In the genomic region with DNA sequence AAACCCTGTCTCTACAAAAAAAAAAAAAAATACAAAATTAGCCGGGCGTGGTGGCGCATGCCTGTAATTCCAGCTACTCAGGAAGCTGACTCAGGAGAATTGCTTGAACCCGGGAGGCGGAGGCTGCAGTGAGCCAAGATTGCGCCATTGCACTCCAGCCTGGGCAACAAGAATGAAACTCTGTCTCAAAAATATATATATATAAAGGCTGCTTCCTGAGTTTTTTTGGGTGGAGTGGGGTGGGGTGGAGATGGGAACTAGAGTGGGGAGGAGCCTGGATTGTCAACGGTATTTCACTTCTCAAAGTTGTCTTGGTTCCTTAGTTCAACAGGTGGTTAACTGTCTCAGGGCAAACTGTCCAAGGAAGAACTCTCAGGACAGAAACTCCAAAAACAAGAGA, we compare ENCODE assay signal across 7 cellular contexts. TPM values are rescaled to one million over a fixed set of nuclear protein-coding genes. Genes with fewer than 3 reads are reported as not detected.
DNase-seq lines count a peak whose midpoint lies in the region; ATAC-seq and TF ChIP-seq lines count a peak whose summit lies in the region.
"Not testable (repeated sequence)": the region's sequence is repeated elsewhere in the genome, so short reads cannot be mapped to it uniquely, and the experiment has no call there.

No MANE protein-coding gene starts in this region.

- H3K27me3 Mint-ChIP-seq in neural crest cell (ENCODE audit: low read depth): not testable (repeated sequence)

- 55 to 68% (median 63%) methylated on average over 7 of the region's 7 CpGs for WGBS in adrenal gland, 4 donors
- WGBS in right cardiac atrium: 45% methylated on average over 7 of the region's 7 CpGs

- intact Hi-C loops in adrenal gland (cut with DNase I): not testable (repeated sequence)
- intact Hi-C loops in right cardiac atrium (cut with DNase I): loop anchor here in 1 of 4 donors (5.0 kb wide), 1 partner anchor 43 kb away; a partner anchor contains a TSS

- peak overlapping the region in 1 of 5 donors; percentile 14 for H3K27ac ChIP-seq in adrenal gland
- H3K27ac ChIP-seq in right cardiac atrium (ENCODE audit: low read length): not testable (repeated sequence)

- H3K9me3 ChIP-seq in Loucy (ENCODE audit: insufficient read depth, low read depth, low read length); adrenal gland (replicated peaks in 1 of 3); right cardiac atrium (ENCODE audit: control insufficient read depth, low read length): not testable (repeated sequence)

- peak overlapping the region; percentile 48 for H3K4me2 ChIP-seq in Loucy (ENCODE audit: low read depth, low read length, poor library complexity, severe bottlenecking)

- not testable (repeated sequence) for H3K9me2 ChIP-seq in Loucy (replicated peaks; ENCODE audit: low read depth, low read length)

- H3K36me3 ChIP-seq in Loucy (ENCODE audit: insufficient read depth, low read length); adrenal gland (replicated peaks in 1 of 2): not testable (repeated sequence)

- peak; percentile 30 to 60 for ATAC-seq in right cardiac atrium

- H3K9me3 Mint-ChIP-seq in neural crest cell: not testable (repeated sequence)

- DNase-seq in ELR (ENCODE audit: low read depth): peak; percentile 59
- peak; percentile 85 for DNase-seq in SIG-M5 treated with dmso at 0.1 percent for 504 hours (lab: John Stamatoyannopoulos, UW; ENCODE audit: unreplicated experiment)
- peak in 4 of 7 donors; percentile 13 to 64 (median 35) for DNase-seq in adrenal gland
- peak; percentile 68 for DNase-seq in epithelial cell of esophagus (ENCODE audit: low read depth)
- peak in 2 of 3 donors; percentile 57 to 61 for DNase-seq in right cardiac atrium
- DNase-seq in neural crest cell (ENCODE audit: low read depth, low spot score): not testable (repeated sequence)

- H3K4me1 ChIP-seq in Loucy (ENCODE audit: insufficient read depth, low read length, poor library complexity, severe bottlenecking) (peaks cover 27% of the 10 kb centered on the region), adrenal gland (replicated peaks in 1 of 2) (peaks cover 0 to 73% of the 10 kb centered on the region in 2 donors)
- not testable (repeated sequence) for H3K4me1 ChIP-seq in right cardiac atrium (ENCODE audit: control insufficient read depth, insufficient read depth, low read length)

- not testable (repeated sequence) for H3K27me3 ChIP-seq in Loucy (ENCODE audit: insufficient read depth, low read length, poor library complexity, severe bottlenecking); adrenal gland; right cardiac atrium (ENCODE audit: control insufficient read depth, insufficient read depth)

- H3F3A ChIP-seq in Loucy (ENCODE audit: low read depth): not testable (repeated sequence)

- not testable (repeated sequence) for TF ChIP-seq CTCF in Loucy (conservative IDR thresholded peaks at IDR 0.05; ENCODE audit: low read length); adrenal gland (IDR thresholded peaks at IDR 0.05); epithelial cell of esophagus (IDR thresholded peaks at IDR 0.05; ENCODE audit: insufficient read depth, low read depth, low read length, missing control alignments); neural crest cell (conservative IDR thresholded peaks at IDR 0.05)

- peaks cover 45% of the 10 kb centered on the region for H3K4me1 Mint-ChIP-seq in neural crest cell

- not testable (repeated sequence) for H3K9ac ChIP-seq in Loucy (ENCODE audit: low read depth, low read length, poor library complexity, severe bottlenecking)

- H3K79me2 ChIP-seq in Loucy (ENCODE audit: insufficient read depth, low read length): peaks cover 98% of the 10 kb centered on the region

- not testable (repeated sequence) for H3K4me3 ChIP-seq in Loucy (ENCODE audit: low read length, poor library complexity, severe bottlenecking); adrenal gland; epithelial cell of esophagus (ENCODE audit: low read length); right cardiac atrium (ENCODE audit: low read length)

- not testable (repeated sequence) for TF ChIP-seq POLR2A in adrenal gland (IDR thresholded peaks at IDR 0.05)

- H3K4me3 Mint-ChIP-seq in neural crest cell: peak overlapping the region; percentile 2

- not testable (repeated sequence) for H3K27ac Mint-ChIP-seq in neural crest cell (ENCODE audit: unreplicated experiment)

- not testable (repeated sequence) for H3K36me3 Mint-ChIP-seq in neural crest cell (ENCODE audit: low read depth)

- H4K20me1 ChIP-seq in Loucy (ENCODE audit: insufficient read depth, low read length, poor library complexity, severe bottlenecking): peaks cover 47% of the 10 kb centered on the region

- H2AFZ ChIP-seq in Loucy (ENCODE audit: low read length): not testable (repeated sequence)

RNA-seq across cellular contexts. Expression of a gene that starts 6.9 kb away (rescaled TPM):
- total RNA-seq in adrenal gland: 10 to 100 TPM; 44.4 to 94.5 (median 65.7) TPM
- polyA plus RNA-seq in adrenal gland: 100 to 1,000 TPM; 102 to 148 (median 134) TPM
- 10 to 100 TPM; 56.2 to 81.5 (median 65.3) TPM for total RNA-seq in right cardiac atrium
- 60.7 TPM for polyA plus RNA-seq in right cardiac atrium
- total RNA-seq in neural crest cell: 126 and 138 TPM in 2 replicates

RNA-seq across cellular contexts. Expression of a gene that starts 9.6 kb away (rescaled TPM):
- total RNA-seq in adrenal gland: 10 to 100 TPM; 22.9 to 38.8 (median 25.9) TPM
- 10 to 100 TPM; 23.1 to 31.9 (median 31.4) TPM for polyA plus RNA-seq in adrenal gland
- total RNA-seq in right cardiac atrium: 10 to 100 TPM; 39.1 to 47.9 (median 40.4) TPM
- 53.9 TPM for polyA plus RNA-seq in right cardiac atrium
- 59.2 and 60.2 TPM in 2 replicates for total RNA-seq in neural crest cell

RNA-seq across cellular contexts. Expression of a gene that starts 40.1 kb away (rescaled TPM):
- total RNA-seq in adrenal gland (1 to 10 TPM in 1 of 8 donors, under 1 TPM in 7; 0.14 to 1.1 (median 0.60) TPM), right cardiac atrium (1 to 10 TPM in 1 of 4 donors, under 1 TPM in 3; 0.60 to 1.2 (median 0.66) TPM), neural crest cell (2.0 and 2.2 TPM in 2 replicates)
- polyA plus RNA-seq in adrenal gland (under 1 TPM; 0.20 to 0.72 (median 0.34) TPM), right cardiac atrium (0.91 TPM)

RNA-seq across cellular contexts. Expression of a gene that starts 43.7 kb away (rescaled TPM):
- total RNA-seq in adrenal gland (10 to 100 TPM; 60.6 to 78.5 (median 72.0) TPM), right cardiac atrium (10 to 100 TPM; 37.1 to 41.1 (median 39.2) TPM), neural crest cell (213 and 230 TPM in 2 replicates)
- polyA plus RNA-seq in adrenal gland (10 to 100 TPM; 27.9 to 44.6 (median 34.2) TPM), right cardiac atrium (32.1 TPM)
